In genomic region chr1:197774691-197775281, GRCh38 we compare ENCODE assay signal across 8 cellular contexts. TPM values are rescaled to one million over a fixed set of nuclear protein-coding genes. Genes with fewer than 3 reads are reported as not detected.
DNase-seq lines count a peak whose midpoint lies in the region; ATAC-seq and TF ChIP-seq lines count a peak whose summit lies in the region.

No MANE protein-coding gene starts in this region.

- peak; percentile 25 for ATAC-seq in GM18868 (IDR thresholded peaks at IDR 0.05; ENCODE audit: unreplicated experiment)
- ATAC-seq in HG03108 (IDR thresholded peaks at IDR 0.05; ENCODE audit: unreplicated experiment) = peak; percentile 21
- ATAC-seq in activated naive CD8-positive, alpha-beta T cell treated with anti-CD3 and anti-CD28 coated beads, Interleukin-2, amount 50 U/mL, for 24 hours = peak; percentile 70
- peak; percentile 90 for ATAC-seq in right cardiac atrium

- no peak for TF ChIP-seq CTCF in AG09309 (IDR thresholded peaks at IDR 0.05; ENCODE audit: control insufficient read depth, insufficient read depth, low read depth, low read length, missing control alignments)
- no peak for TF ChIP-seq CTCF in sigmoid colon (IDR thresholded peaks at IDR 0.05)

- H3K27me3 Mint-ChIP-seq in activated naive CD8-positive, alpha-beta T cell treated with anti-CD3 and anti-CD28 coated beads, Interleukin-2, amount 50 U/mL, for 24 hours = no peaks in the 10 kb centered on the region

- intact Hi-C loops in right cardiac atrium (cut with DNase I) = no loop called here
- intact Hi-C loops in sigmoid colon (cut with DNase I) = loop anchor here (10.0 kb wide), 2 partner anchors 130 to 380 kb away; partner anchors contain the start of genes C1orf53 and NEK7

- H3K36me3 ChIP-seq in SK-N-MC (ENCODE audit: insufficient read depth, low read length) (no peaks in the 10 kb centered on the region), sigmoid colon (no peaks in the 10 kb centered on the region)

- no peak for DNase-seq in AG09309 (ENCODE audit: low read depth)
- no peak for DNase-seq in SK-N-MC (ENCODE audit: low read depth, low spot score)
- DNase-seq in activated naive CD8-positive, alpha-beta T cell treated with anti-CD3 and anti-CD28 coated beads, Interleukin-2, amount 50 U/mL, for 24 hours = peak; percentile 66
- peak; percentile 63 to 86 (median 84) for DNase-seq in right cardiac atrium
- DNase-seq in sigmoid colon = peak; percentile 70
- no peak for DNase-seq in H4 (ENCODE audit: low spot score)

- H3K27ac Mint-ChIP-seq in activated naive CD8-positive, alpha-beta T cell treated with anti-CD3 and anti-CD28 coated beads, Interleukin-2, amount 50 U/mL, for 24 hours = peak overlapping the region; percentile 94

- H3K4me1 ChIP-seq in right cardiac atrium (ENCODE audit: control insufficient read depth, insufficient read depth, low read length) (peaks cover 8% of the 10 kb centered on the region), sigmoid colon (peaks cover 0 to 32% (median 22%) of the 10 kb centered on the region in 4 donors)

- under 1% methylated on average over 67 of the region's 67 CpGs for WGBS in right cardiac atrium
- 0 to 1% methylated on average over 67 of the region's 67 CpGs for WGBS in sigmoid colon, 2 donors

- H3K4me1 Mint-ChIP-seq in activated naive CD8-positive, alpha-beta T cell treated with anti-CD3 and anti-CD28 coated beads, Interleukin-2, amount 50 U/mL, for 24 hours = peaks cover 72% of the 10 kb centered on the region

- H3K4me3 ChIP-seq in AG09309 (ENCODE audit: control insufficient read depth, low read depth, low read length) = peak overlapping the region; percentile 73
- H3K4me3 ChIP-seq in SK-N-MC = peak overlapping the region; percentile 81
- H3K4me3 ChIP-seq in right cardiac atrium (ENCODE audit: low read length) = peak overlapping the region; percentile 97
- peak overlapping the region; percentile 36 to 78 (median 74) for H3K4me3 ChIP-seq in sigmoid colon

- H3K27me3 ChIP-seq in right cardiac atrium (ENCODE audit: control insufficient read depth, insufficient read depth) = no peaks in the 10 kb centered on the region
- no peaks in the 10 kb centered on the region for H3K27me3 ChIP-seq in sigmoid colon

- H3K27ac ChIP-seq in SK-N-MC (no peak overlapping the region), right cardiac atrium (ENCODE audit: low read length) (peak overlapping the region; percentile 97), sigmoid colon (peak overlapping the region; percentile 85 to 86 (median 86))

- H3K9me3 Mint-ChIP-seq in activated naive CD8-positive, alpha-beta T cell treated with anti-CD3 and anti-CD28 coated beads, Interleukin-2, amount 50 U/mL, for 24 hours = peaks cover 3% of the 10 kb centered on the region

- no peak for TF ChIP-seq POLR2A in sigmoid colon (IDR thresholded peaks at IDR 0.05)

- H3K36me3 Mint-ChIP-seq in activated naive CD8-positive, alpha-beta T cell treated with anti-CD3 and anti-CD28 coated beads, Interleukin-2, amount 50 U/mL, for 24 hours (ENCODE audit: low read depth) = peaks cover 9% of the 10 kb centered on the region

- peak overlapping the region; percentile 86 for H3K9ac ChIP-seq in SK-N-MC (ENCODE audit: insufficient read length)

- no peak for TF ChIP-seq EP300 in sigmoid colon (IDR thresholded peaks at IDR 0.05)

- H3K9me3 ChIP-seq in SK-N-MC (ENCODE audit: low read depth, low read length) (no peaks in the 10 kb centered on the region), right cardiac atrium (ENCODE audit: control insufficient read depth, low read length) (no peaks in the 10 kb centered on the region), sigmoid colon (no peaks in the 10 kb centered on the region)

- H3K4me3 Mint-ChIP-seq in activated naive CD8-positive, alpha-beta T cell treated with anti-CD3 and anti-CD28 coated beads, Interleukin-2, amount 50 U/mL, for 24 hours = peak overlapping the region; percentile 92

RNA-seq across cellular contexts. Expression of gene DENND1B, which starts 0.5 kb away (rescaled TPM):
- total RNA-seq in right cardiac atrium (10 to 100 TPM; 21.4 to 27.6 (median 27.1) TPM), sigmoid colon (10 to 100 TPM in 3 of 4 donors, 1 to 10 TPM in 1; 8.6 to 16.8 (median 11.5) TPM)
- polyA plus RNA-seq in right cardiac atrium (4.1 TPM), sigmoid colon (1 to 10 TPM; 6.6 to 9.5 (median 8.4) TPM)
- 7.3 and 7.4 TPM in 2 replicates for total RNA-seq in H4 (2014; rRNA removed; shearing (Covaris generic))

Comparison
In these comparisons a context has a peak if more than half of its experiments do, and no peak if none do; other contexts are left out.
1. DNase-seq: peak in activated naive CD8-positive, alpha-beta T cell treated with anti-CD3 and anti-CD28 coated beads, Interleukin-2, amount 50 U/mL, for 24 hours (single experiment), right cardiac atrium (3 of 3) and sigmoid colon (single experiment); none in AG09309 (single experiment), SK-N-MC (single experiment) and H4 (single experiment).
2. ATAC-seq: peak in every context shown above with its lines; median percentile 90 in right cardiac atrium; 70 in activated naive CD8-positive, alpha-beta T cell treated with anti-CD3 and anti-CD28 coated beads, Interleukin-2, amount 50 U/mL, for 24 hours; 25 in GM18868; 21 in HG03108.
3. Peak in every context shown above with its lines, with median percentiles within 50 percentile points of each other: H3K4me3 ChIP-seq.